ENCODE assay signal across 23 cellular contexts in the genomic region with DNA sequence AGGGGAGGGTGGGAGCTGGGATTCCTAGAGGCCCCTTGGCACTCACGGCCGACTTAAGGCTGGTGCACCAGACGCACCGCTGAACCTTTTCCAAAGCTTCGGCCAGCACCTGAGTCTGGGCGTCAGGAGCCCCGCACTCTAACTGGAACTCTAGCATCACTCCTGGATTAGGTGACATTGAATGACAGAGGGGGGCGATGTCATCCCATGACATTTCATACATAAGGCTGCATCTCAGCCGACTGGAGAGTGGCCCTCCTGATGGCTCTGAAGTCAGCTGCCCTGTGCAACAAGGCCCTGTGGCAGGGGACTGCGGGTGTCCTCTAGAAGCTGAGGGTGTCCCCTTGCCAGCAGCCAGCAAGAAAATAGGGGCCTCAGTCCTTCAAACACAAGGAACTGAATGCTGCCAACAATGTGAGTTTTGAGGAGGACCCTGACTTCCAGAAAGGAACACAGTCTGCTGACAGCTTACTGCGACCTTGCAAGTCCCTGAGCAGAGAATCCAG. TPM values are rescaled to one million over a fixed set of nuclear protein-coding genes. Genes with fewer than 3 reads are reported as not detected.
"Had no signal": no experiment of that assay in that cellular context is flagged by ENCODE, and none has a peak within 500 bp of the region (broad histone marks: within the 10 kb centered on the region; RNA-seq: fewer than 3 reads in every experiment).

No MANE protein-coding gene starts in this region.

- H3K9ac ChIP-seq: parathyroid adenoma had no signal

- H3K27me3 ChIP-seq: body of pancreas, dorsolateral prefrontal cortex, hepatocyte, stomach, vagina had no signal

- ATAC-seq: body of pancreas; foreskin keratinocyte; natural killer cell treated with Interleukin-12 subunit alpha and Interleukin-12 subunit beta and Interleukin-15 and Interleukin-18, amount 100 ng/mL, for 72 hours; sciatic nerve; stimulated activated effector memory CD8-positive, alpha-beta T cell treated with anti-CD3 and anti-CD28 coated beads, Interleukin-12 subunit alpha, Interleukin-12 subunit beta, amount 100 ng/mL, for 72 hours had no signal

- H3K9me3 Mint-ChIP-seq: activated B cell treated with CpG ODN at 0.5 μM for 24 hours; activated CD4-positive, alpha-beta memory T cell treated with anti-CD3 and anti-CD28 coated beads for 36 hours; activated T-helper 2 cell treated with anti-CD3 and anti-CD28 coated beads, Interferon-gamma antibody, Interleukin-2, Interleukin-4, amounts not matched to agents 10 μg/mL and 5 μg/mL and 100 μg/mL, durations not matched to agents 14 hours and 24 hours and 36 hours; natural killer cell treated with Interleukin-12 subunit alpha and Interleukin-12 subunit beta and Interleukin-15 and Interleukin-18, amount 100 ng/mL, for 72 hours; stimulated activated effector memory CD8-positive, alpha-beta T cell treated with anti-CD3 and anti-CD28 coated beads, Interleukin-12 subunit alpha, Interleukin-12 subunit beta, amount 100 ng/mL, for 72 hours; T-helper 2 cell treated with Interferon-gamma antibody and Interleukin-4, amounts not matched to agents 5 μg/mL and 100 μg/mL, for 36 hours had no signal

- H3K4me2 ChIP-seq: hepatocyte, smooth muscle cell had no signal

- H2AFZ ChIP-seq: hepatocyte, parathyroid adenoma had no signal

- H3K9me3 ChIP-seq: body of pancreas, stomach, vagina had no signal

- H3K4me1 ChIP-seq: body of pancreas, foreskin keratinocyte, parathyroid adenoma had no signal

- H3K27ac Mint-ChIP-seq: activated B cell treated with CpG ODN at 0.5 μM for 24 hours; activated CD4-positive, alpha-beta memory T cell treated with anti-CD3 and anti-CD28 coated beads for 36 hours; activated T-helper 2 cell treated with anti-CD3 and anti-CD28 coated beads, Interferon-gamma antibody, Interleukin-2, Interleukin-4, amounts not matched to agents 10 μg/mL and 5 μg/mL and 100 μg/mL, durations not matched to agents 14 hours and 24 hours and 36 hours; natural killer cell treated with Interleukin-12 subunit alpha and Interleukin-12 subunit beta and Interleukin-15 and Interleukin-18, amount 100 ng/mL, for 72 hours; T-helper 2 cell treated with Interferon-gamma antibody and Interleukin-4, amounts not matched to agents 5 μg/mL and 100 μg/mL, for 36 hours had no signal

- H3K27ac ChIP-seq: body of pancreas, epithelial cell of prostate, foreskin keratinocyte, hepatocyte, parathyroid adenoma, stomach, vagina had no signal

- H3K79me2 ChIP-seq: hepatocyte, parathyroid adenoma had no signal

- DNase-seq: activated B cell treated with CpG ODN at 0.5 μM for 24 hours; activated CD4-positive, alpha-beta memory T cell treated with anti-CD3 and anti-CD28 coated beads for 36 hours; activated CD4-positive, alpha-beta T cell treated with anti-CD3 and anti-CD28 coated beads for 4 hours; activated naive CD4-positive, alpha-beta T cell treated with Interleukin-2 at 50 U/mL for 16 hours; activated T-cell treated with anti-CD3 and anti-CD28 coated beads, Interleukin-2, amount 50 U/mL, for 1 hour; body of pancreas; caudate nucleus; dorsolateral prefrontal cortex; foreskin keratinocyte; mesendoderm; stimulated activated CD4-positive, alpha-beta T cell treated with anti-CD3 and anti-CD28 coated beads, Interleukin-4, amount 100 ng/mL, for 24 hours; stomach; trophoblast cell had no signal

- H3K4me3 Mint-ChIP-seq: activated B cell treated with CpG ODN at 0.5 μM for 24 hours; activated CD4-positive, alpha-beta memory T cell treated with anti-CD3 and anti-CD28 coated beads for 36 hours; natural killer cell treated with Interleukin-12 subunit alpha and Interleukin-12 subunit beta and Interleukin-15 and Interleukin-18, amount 100 ng/mL, for 72 hours; stimulated activated effector memory CD8-positive, alpha-beta T cell treated with anti-CD3 and anti-CD28 coated beads, Interleukin-12 subunit alpha, Interleukin-12 subunit beta, amount 100 ng/mL, for 72 hours; T-helper 2 cell treated with Interferon-gamma antibody and Interleukin-4, amounts not matched to agents 5 μg/mL and 100 μg/mL, for 36 hours had no signal

- H3K27me3 Mint-ChIP-seq: activated B cell treated with CpG ODN at 0.5 μM for 24 hours; activated CD4-positive, alpha-beta memory T cell treated with anti-CD3 and anti-CD28 coated beads for 36 hours; natural killer cell treated with Interleukin-12 subunit alpha and Interleukin-12 subunit beta and Interleukin-15 and Interleukin-18, amount 100 ng/mL, for 72 hours had no signal

- H3K36me3 Mint-ChIP-seq: activated CD4-positive, alpha-beta memory T cell treated with anti-CD3 and anti-CD28 coated beads for 36 hours; natural killer cell treated with Interleukin-12 subunit alpha and Interleukin-12 subunit beta and Interleukin-15 and Interleukin-18, amount 100 ng/mL, for 72 hours had no signal

- H3K4me3 ChIP-seq: body of pancreas, dorsolateral prefrontal cortex, hepatocyte, smooth muscle cell, stomach, vagina had no signal

RNA-seq across cellular contexts. Expression of a gene that starts 16.0 kb away (rescaled TPM):
- total RNA-seq: activated B cell treated with CpG ODN at 0.5 μM for 24 hours; activated T-helper 2 cell treated with anti-CD3 and anti-CD28 coated beads, Interferon-gamma antibody, Interleukin-2, Interleukin-4, amounts not matched to agents 10 μg/mL and 5 μg/mL and 100 μg/mL, durations not matched to agents 14 hours and 24 hours and 36 hours; natural killer cell treated with Interleukin-12 subunit alpha and Interleukin-12 subunit beta and Interleukin-15 and Interleukin-18, amount 100 ng/mL, for 72 hours had no signal

RNA-seq across cellular contexts. Expression of a gene that starts 48.7 kb away (rescaled TPM):
- total RNA-seq: activated T-helper 2 cell treated with anti-CD3 and anti-CD28 coated beads, Interferon-gamma antibody, Interleukin-2, Interleukin-4, amounts not matched to agents 10 μg/mL and 5 μg/mL and 100 μg/mL, durations not matched to agents 14 hours and 24 hours and 36 hours had no signal
